29 cellular contexts compared by ENCODE assay signal in the genomic region with DNA sequence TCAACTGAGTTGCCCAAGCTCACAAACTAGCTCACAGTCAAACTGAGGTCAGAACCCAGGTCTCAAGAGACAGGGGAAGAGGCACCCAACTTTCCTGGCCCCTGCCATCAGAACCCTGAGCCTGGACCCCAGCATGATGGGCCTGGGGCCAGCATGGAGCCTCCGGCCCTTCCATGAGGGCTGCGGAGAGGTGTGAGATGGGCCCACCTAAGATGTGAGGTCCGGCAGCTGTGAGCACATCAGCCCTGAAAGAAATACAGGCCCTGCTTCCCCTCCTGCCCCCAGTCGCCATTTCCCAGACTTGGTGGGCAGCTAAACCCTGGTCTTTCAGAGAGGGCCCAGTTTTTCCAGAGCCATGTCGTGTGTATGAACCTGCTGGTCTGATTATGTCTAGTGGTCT. TPM values are rescaled to one million over a fixed set of nuclear protein-coding genes. Genes with fewer than 3 reads are reported as not detected.
"Had no signal": no experiment of that assay in that cellular context is flagged by ENCODE, and none has a peak within 500 bp of the region (broad histone marks: within the 10 kb centered on the region; RNA-seq: fewer than 3 reads in every experiment).

No MANE protein-coding gene starts in this region.

- H3K4me1 ChIP-seq: colonic mucosa, gastrocnemius medialis, pancreas, prostate gland, tibial nerve, upper lobe of left lung, uterus had no signal

- ATAC-seq: esophagus mucosa; gastrocnemius medialis; left lobe of liver; naive thymus-derived CD8-positive, alpha-beta T cell; pancreas; sciatic nerve; stimulated activated naive B cell treated with anti-CD40 and anti-IgM and Interleukin-4, amounts not matched to agents 10 μg/mL and 1 μg/mL and 100 μg/mL, for 72 hours had no signal

- H3K27ac ChIP-seq: colonic mucosa, epithelial cell of prostate, gastrocnemius medialis, pancreas, prostate gland, right atrium auricular region, thoracic aorta, tibial nerve, upper lobe of left lung, uterus had no signal

- H3K27ac Mint-ChIP-seq: dendritic cell treated with granulocyte-macrophage colony-stimulating factor and Interleukin-4, amounts not matched to agents 40 ng/mL and 50 ng/mL, for 4 days; endodermal cell; nephron progenitor cell; stimulated activated naive B cell treated with anti-CD40 and anti-IgM and Interleukin-4, amounts not matched to agents 10 μg/mL and 1 μg/mL and 100 μg/mL, for 72 hours; stimulated activated naive CD8-positive, alpha-beta T cell treated with anti-CD3 and anti-CD28 coated beads, Interleukin-15, Interleukin-2, amounts not matched to agents 100 ng/mL and 50 ng/mL, for 24 hours had no signal

- H3K4me3 ChIP-seq: colonic mucosa, gastrocnemius medialis, pancreas, prostate gland, right atrium auricular region, thoracic aorta, tibial nerve, upper lobe of left lung, uterus had no signal

- H3K4me1 Mint-ChIP-seq: endodermal cell; nephron progenitor cell; stimulated activated naive B cell treated with anti-CD40 and anti-IgM and Interleukin-4, amounts not matched to agents 10 μg/mL and 1 μg/mL and 100 μg/mL, for 72 hours had no signal

- H3K27me3 ChIP-seq: colonic mucosa, gastrocnemius medialis, pancreas, right atrium auricular region, tibial nerve, upper lobe of left lung, uterus had no signal

- H3K9me3 ChIP-seq: colonic mucosa, gastrocnemius medialis, pancreas, prostate gland, right atrium auricular region, thoracic aorta, tibial nerve, upper lobe of left lung, uterus had no signal

- H3K27me3 Mint-ChIP-seq: dendritic cell treated with granulocyte-macrophage colony-stimulating factor and Interleukin-4, amounts not matched to agents 40 ng/mL and 50 ng/mL, for 4 days; naive thymus-derived CD8-positive, alpha-beta T cell; stimulated activated naive B cell treated with anti-CD40 and anti-IgM and Interleukin-4, amounts not matched to agents 10 μg/mL and 1 μg/mL and 100 μg/mL, for 72 hours; stimulated activated naive CD8-positive, alpha-beta T cell treated with anti-CD3 and anti-CD28 coated beads, Interleukin-15, Interleukin-2, amounts not matched to agents 100 ng/mL and 50 ng/mL, for 24 hours had no signal

- H3K9me3 Mint-ChIP-seq: dendritic cell treated with granulocyte-macrophage colony-stimulating factor and Interleukin-4, amounts not matched to agents 40 ng/mL and 50 ng/mL, for 4 days; endodermal cell; naive thymus-derived CD8-positive, alpha-beta T cell; nephron progenitor cell; stimulated activated naive B cell treated with anti-CD40 and anti-IgM and Interleukin-4, amounts not matched to agents 10 μg/mL and 1 μg/mL and 100 μg/mL, for 72 hours; stimulated activated naive CD8-positive, alpha-beta T cell treated with anti-CD3 and anti-CD28 coated beads, Interleukin-15, Interleukin-2, amounts not matched to agents 100 ng/mL and 50 ng/mL, for 24 hours had no signal

- H3K4me3 Mint-ChIP-seq: dendritic cell treated with granulocyte-macrophage colony-stimulating factor and Interleukin-4, amounts not matched to agents 40 ng/mL and 50 ng/mL, for 4 days; endodermal cell; naive thymus-derived CD8-positive, alpha-beta T cell; nephron progenitor cell; stimulated activated naive CD8-positive, alpha-beta T cell treated with anti-CD3 and anti-CD28 coated beads, Interleukin-15, Interleukin-2, amounts not matched to agents 100 ng/mL and 50 ng/mL, for 24 hours had no signal

- H3K36me3 ChIP-seq: uterus had no signal

- DNase-seq: colonic mucosa; effector CD8-positive, alpha-beta T cell; endodermal cell; foreskin fibroblast; head of caudate nucleus; mesendoderm; midbrain; nephron progenitor cell; occipital lobe; stimulated activated CD4-positive, alpha-beta T cell treated with anti-CD3 and anti-CD28 coated beads, Interleukin-2, amount 100 ng/mL, for 48 hours; stimulated activated naive B cell treated with anti-CD40 and anti-IgM and Interleukin-4, amounts not matched to agents 10 μg/mL and 1 μg/mL and 100 μg/mL, for 72 hours; upper lobe of left lung; uterus had no signal

RNA-seq across cellular contexts. Expression of gene LHX4, which starts 44.8 kb away (rescaled TPM):
- total RNA-seq: endodermal cell; gastrocnemius medialis; glomerular endothelial cell; lung microvascular endothelial cell; naive thymus-derived CD8-positive, alpha-beta T cell; prostate gland; right atrium auricular region; sciatic nerve; thoracic aorta; tibial nerve; uterus had no signal
- polyA plus RNA-seq: keratinocyte had no signal
